21 cellular contexts compared by ENCODE assay signal in the genomic region with DNA sequence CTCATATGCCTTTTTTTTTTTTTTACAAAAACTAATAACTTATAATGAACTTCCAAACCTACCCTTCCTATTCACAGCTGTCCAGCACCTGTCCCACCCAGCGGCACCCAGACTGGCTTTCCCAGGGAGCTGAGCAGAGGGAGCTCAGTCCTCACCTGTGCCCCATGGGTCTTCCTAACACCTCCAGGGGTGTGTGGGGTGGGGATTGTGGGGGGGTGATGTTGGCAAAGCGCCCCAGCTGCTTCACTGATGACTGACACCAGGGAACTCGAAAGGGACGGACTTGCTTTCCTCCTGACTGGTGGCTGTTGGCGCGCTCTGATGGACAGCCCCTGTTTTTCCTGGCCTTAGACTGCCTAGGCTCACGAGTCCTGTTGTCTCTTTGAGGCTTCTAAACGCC.
"Had no signal": no experiment of that assay in that cellular context is flagged by ENCODE, and none has a peak within 500 bp of the region (broad histone marks: within the 10 kb centered on the region; RNA-seq: fewer than 3 reads in every experiment).

No MANE protein-coding gene starts in this region.

- H3K36me3 Mint-ChIP-seq: natural killer cell treated with Interleukin-12 subunit alpha and Interleukin-12 subunit beta and Interleukin-15 and Interleukin-18, amount 100 ng/mL, for 72 hours; type B pancreatic cell; WTC11 had no signal

- H3K27ac ChIP-seq: gastrocnemius medialis, right atrium auricular region, thoracic aorta, uterus had no signal

- H3K27me3 ChIP-seq: gastrocnemius medialis, right atrium auricular region, uterus had no signal

- H3K4me3 Mint-ChIP-seq: activated CD4-positive, alpha-beta T cell treated with anti-CD3 and anti-CD28 coated beads, Interleukin-2, amount 10 ng/mL, durations not matched to agents 7 days and 5 days; activated CD8-positive, alpha-beta T cell treated with anti-CD3 and anti-CD28 coated beads for 36 hours; activated T-cell treated with anti-CD3 and anti-CD28 coated beads, Interleukin-2, amount 50 U/mL, for 72 hours; natural killer cell treated with Interleukin-12 subunit alpha and Interleukin-12 subunit beta and Interleukin-15 and Interleukin-18, amount 100 ng/mL, for 72 hours; WTC11 had no signal

- H3K9me3 ChIP-seq: gastrocnemius medialis, right atrium auricular region, thoracic aorta, uterus had no signal

- H3K27me3 Mint-ChIP-seq: type B pancreatic cell had no signal

- H3K36me3 ChIP-seq: gastrocnemius medialis, right atrium auricular region, thoracic aorta, uterus had no signal

- H3K27ac Mint-ChIP-seq: activated CD4-positive, alpha-beta T cell treated with anti-CD3 and anti-CD28 coated beads, Interleukin-2, amount 10 ng/mL, durations not matched to agents 7 days and 5 days; activated CD8-positive, alpha-beta T cell treated with anti-CD3 and anti-CD28 coated beads for 36 hours; activated naive CD4-positive, alpha-beta T cell treated with anti-CD3 and anti-CD28 coated beads, Interleukin-2, amount 50 U/mL, for 72 hours; activated T-cell treated with anti-CD3 and anti-CD28 coated beads, Interleukin-2, amount 50 U/mL, for 72 hours; natural killer cell treated with Interleukin-12 subunit alpha and Interleukin-12 subunit beta and Interleukin-15 and Interleukin-18, amount 100 ng/mL, for 72 hours had no signal

- DNase-seq: activated CD4-positive, alpha-beta T cell treated with anti-CD3 and anti-CD28 coated beads for 1 hour; activated CD4-positive, alpha-beta T cell treated with anti-CD3 and anti-CD28 coated beads, Interleukin-2, amount 10 ng/mL, durations not matched to agents 7 days and 5 days; activated CD8-positive, alpha-beta T cell treated with anti-CD3 and anti-CD28 coated beads for 36 hours; activated naive CD4-positive, alpha-beta T cell; activated T-cell treated with anti-CD3 and anti-CD28 coated beads, Interleukin-2, amount 50 U/mL, for 72 hours; anterior cingulate cortex; effector memory CD4-positive, alpha-beta T cell; erythroblast; gastrocnemius medialis; glutamatergic neuron; kidney; stimulated activated CD4-positive, alpha-beta T cell treated with anti-CD3 and anti-CD28 coated beads, Interleukin-2, amount 100 ng/mL, for 48 hours; stimulated activated naive CD8-positive, alpha-beta T cell treated with anti-CD3 and anti-CD28 coated beads, Interleukin-15, Interleukin-2, amounts not matched to agents 100 U/mL and 50 U/mL, for 24 hours; T-helper 2 cell; uterus had no signal

- H3K9me3 Mint-ChIP-seq: natural killer cell treated with Interleukin-12 subunit alpha and Interleukin-12 subunit beta and Interleukin-15 and Interleukin-18, amount 100 ng/mL, for 72 hours had no signal

- H3K4me3 ChIP-seq: gastrocnemius medialis, right atrium auricular region, thoracic aorta, uterus had no signal

- H3K4me1 ChIP-seq: gastrocnemius medialis, right atrium auricular region, uterus had no signal
